1 cellular context compared by ENCODE assay signal in the genomic region with DNA sequence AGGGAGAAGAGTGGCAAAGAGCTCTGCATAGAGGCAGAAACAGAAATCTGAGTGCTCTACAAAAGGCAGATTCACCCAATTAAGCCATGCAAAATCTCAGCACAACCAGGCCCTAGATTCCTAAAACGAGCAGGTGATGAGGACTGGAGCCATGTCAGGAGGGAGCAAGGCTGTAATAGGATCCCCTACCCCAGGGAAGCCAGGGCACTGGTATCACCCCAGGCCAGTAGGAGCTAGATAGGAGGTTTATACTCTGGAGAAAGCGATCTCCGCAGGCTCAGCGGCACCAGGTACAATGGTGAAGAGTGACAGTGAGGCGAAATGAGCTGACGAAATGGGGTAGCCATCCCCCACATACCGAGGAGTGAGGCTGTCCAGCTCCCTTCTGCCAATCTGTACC.
TF ChIP-seq lines count a peak whose summit lies in the region.

No MANE protein-coding gene starts in this region.

TF ChIP-seq in H1, 55 proteins besides CTCF, POLR2A, EP300 and RAD21:
- 0 out of 2 replicates have a peak, but pooled peaks have one; percentile 24 for TF ChIP-seq TAF1 (IDR thresholded peaks at IDR 0.05; ENCODE audit: low read depth, low read length)
- 0 out of 2 replicates have a peak, but pooled peaks have one; percentile 17 for TF ChIP-seq TCF12 (IDR thresholded peaks at IDR 0.05; ENCODE audit: low read depth, low read length)
- peak; percentile 66 for TF ChIP-seq ASH2L (IDR thresholded peaks at IDR 0.05; ENCODE audit: low read length)
- no peak for TF ChIP-seq BACH1 (IDR thresholded peaks at IDR 0.05; ENCODE audit: low read length)
- no peak for TF ChIP-seq HDAC2 (IDR thresholded peaks at IDR 0.05; ENCODE audit: borderline replicate concordance in 1 of 2, low read depth in 2 of 2, low read length in 2 of 2)
- TF ChIP-seq TEAD4 (IDR thresholded peaks at IDR 0.05; ENCODE audit: low read depth, low read length) = peak; percentile 64; the same call in 1 of the 2 replicates
